In the genomic region with DNA sequence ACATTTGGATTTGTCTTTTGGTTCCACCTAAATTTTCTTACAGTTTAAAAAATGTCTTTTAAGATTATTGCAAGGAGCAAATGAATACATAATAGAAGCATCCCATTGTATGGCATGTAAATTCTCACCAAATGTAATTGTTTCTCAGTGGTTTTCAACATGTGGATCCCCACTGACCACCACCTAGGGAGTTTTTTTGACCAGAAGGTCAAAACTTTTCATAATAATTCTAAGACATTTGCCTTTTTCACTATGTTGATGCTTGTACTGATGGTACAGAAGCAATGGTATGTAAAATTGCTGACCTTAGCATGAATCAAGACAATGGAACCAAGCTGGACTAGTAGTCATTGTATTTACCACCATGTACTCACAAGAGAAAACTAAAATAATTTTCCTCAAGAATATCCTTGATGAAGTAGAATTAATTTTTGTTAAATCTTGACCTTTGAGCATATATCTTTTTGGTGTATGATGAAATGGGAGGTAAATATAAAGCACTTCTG, we compare ENCODE assay signal across 1 cellular context.
TF ChIP-seq lines count a peak whose summit lies in the region.

No MANE protein-coding gene starts in this region.

TF ChIP-seq in K562, 482 proteins besides CTCF, POLR2A, EP300 and RAD21 (continued from another document):
- TF ChIP-seq, protein P1, sequence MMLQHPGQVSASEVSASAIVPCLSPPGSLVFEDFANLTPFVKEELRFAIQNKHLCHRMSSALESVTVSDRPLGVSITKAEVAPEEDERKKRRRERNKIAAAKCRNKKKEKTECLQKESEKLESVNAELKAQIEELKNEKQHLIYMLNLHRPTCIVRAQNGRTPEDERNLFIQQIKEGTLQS (IDR thresholded peaks at IDR 0.05), result peak; percentile 15; the same call in 1 of the 2 replicates
- TF ChIP-seq, protein P1 (CRISPR knock-in tag; conservative IDR thresholded peaks at IDR 0.05), result no peak
- peak; percentile 95 for TF ChIP-seq MAFK (IDR thresholded peaks at IDR 0.05; ENCODE audit: low read length)
- peak; percentile 94 for TF ChIP-seq C11orf30 (IDR thresholded peaks at IDR 0.05; ENCODE audit: low read depth)
- no peak for TF ChIP-seq LCOR (CRISPR knock-in tag; IDR thresholded peaks at IDR 0.05)
- no peak for TF ChIP-seq ZNF511 (CRISPR knock-in tag; IDR thresholded peaks at IDR 0.05)
- peak; percentile 87 for TF ChIP-seq MAFG (tag; conservative IDR thresholded peaks at IDR 0.05)
- no peak for TF ChIP-seq ESRRB (CRISPR knock-in tag; IDR thresholded peaks at IDR 0.05; ENCODE audit: borderline replicate concordance)
- TF ChIP-seq MAFF (IDR thresholded peaks at IDR 0.05; ENCODE audit: low read length), result peak; percentile 92
- TF ChIP-seq GATAD2B (IDR thresholded peaks at IDR 0.05; ENCODE audit: borderline replicate concordance), result 0 out of 2 replicates have a peak, but pooled peaks have one; percentile 21
